ENCODE assay signal across 12 cellular contexts in genomic region chr11:117795726-117796455, GRCh38. TPM values are rescaled to one million over a fixed set of nuclear protein-coding genes. Genes with fewer than 3 reads are reported as not detected.
DNase-seq lines count a peak whose midpoint lies in the region; ATAC-seq and TF ChIP-seq lines count a peak whose summit lies in the region.
"Had no signal": no experiment of that assay in that cellular context is flagged by ENCODE, and none has a peak within 500 bp of the region (broad histone marks: within the 10 kb centered on the region; RNA-seq: fewer than 3 reads in every experiment).

No MANE protein-coding gene starts in this region.

- intact Hi-C loops in vagina (cut with DNase I) = no loop called here

- peaks cover 17% of the 10 kb centered on the region for H3K4me1 Mint-ChIP-seq in stimulated activated naive CD8-positive, alpha-beta T cell treated with anti-CD3 and anti-CD28 coated beads, Interleukin-15, Interleukin-2, amounts not matched to agents 100 ng/mL and 50 ng/mL, for 24 hours (ENCODE audit: low read depth)

- no peak overlapping the region for H4K91ac ChIP-seq in mesenchymal stem cell (ENCODE audit: low read length)

- no peak overlapping the region for H3K9ac ChIP-seq in mesenchymal stem cell (ENCODE audit: low read length)

- no peak overlapping the region for H2BK120ac ChIP-seq in mesenchymal stem cell (ENCODE audit: low read depth, low read length)

- H3K36me3 ChIP-seq in mesenchymal stem cell (ENCODE audit: control insufficient read depth in 1 of 2, insufficient read depth in 2 of 2, low read depth in 1 of 2, low read length in 2 of 2) (peaks cover 0 to 4% of the 10 kb centered on the region in 2 experiments), vagina (no peaks in the 10 kb centered on the region)

- H3K9me3 ChIP-seq in mesenchymal stem cell (ENCODE audit: control insufficient read depth, low read length) (no peaks in the 10 kb centered on the region), vagina (no peaks in the 10 kb centered on the region)

- H3K4me3 Mint-ChIP-seq in stimulated activated naive CD8-positive, alpha-beta T cell treated with anti-CD3 and anti-CD28 coated beads, Interleukin-15, Interleukin-2, amounts not matched to agents 100 ng/mL and 50 ng/mL, for 24 hours = peak overlapping the region; percentile 13

- DNase-seq in stimulated activated naive CD8-positive, alpha-beta T cell treated with anti-CD3 and anti-CD28 coated beads, Interleukin-15, Interleukin-2, amounts not matched to agents 100 U/mL and 50 U/mL, for 24 hours = no peak
- no peak for DNase-seq in mesenchymal stem cell
- no peak for DNase-seq in vagina (ENCODE audit: extremely low spot score in 2 of 2)
- DNase-seq in NOMO-1 treated with DMSO at 0.1 percent for 48 hours (lab: John Stamatoyannopoulos, UW; ENCODE audit: unreplicated experiment) = no peak
- DNase-seq in NAMALWA (ENCODE audit: low spot score) = no peak
- DNase-seq: activated CD8-positive, alpha-beta memory T cell treated with anti-CD3 and anti-CD28 coated beads, Interleukin-2, amount 50 U/mL, for 48 hours; COR-L47; midbrain; SHP77 treated with DMSO at 0.1 percent for 48 hours had no signal

- H3K18ac ChIP-seq in mesenchymal stem cell (ENCODE audit: low read depth in 1 of 2, low read length in 2 of 2) = no peak overlapping the region

- H3K4me1 ChIP-seq in mesenchymal stem cell (ENCODE audit: control insufficient read depth, insufficient read depth, low read depth, low read length) (peaks cover 23% of the 10 kb centered on the region), vagina (peaks cover 19% of the 10 kb centered on the region)

- H2BK5ac ChIP-seq in mesenchymal stem cell (ENCODE audit: low read depth, low read length, poor library complexity, severe bottlenecking) = no peak overlapping the region

- no peak for TF ChIP-seq POLR2A in vagina (IDR thresholded peaks at IDR 0.05)

- no peak overlapping the region for H2AFZ ChIP-seq in mesenchymal stem cell (ENCODE audit: low read depth, low read length)

- no peak overlapping the region for H3K14ac ChIP-seq in mesenchymal stem cell (ENCODE audit: low read length in 2 of 2)

- no peak for ATAC-seq in stimulated activated naive CD8-positive, alpha-beta T cell treated with anti-CD3 and anti-CD28 coated beads, Interleukin-15, Interleukin-2, amounts not matched to agents 100 U/mL and 50 U/mL, for 24 hours
- no peak for ATAC-seq in GM18519 (IDR thresholded peaks at IDR 0.05; ENCODE audit: low FRiP score, unreplicated experiment)

- WGBS in mesenchymal stem cell = 10% methylated on average over 35 of the region's 49 CpGs

- no peak overlapping the region for H3K23ac ChIP-seq in mesenchymal stem cell (ENCODE audit: low read length in 2 of 2)

- H3K27ac ChIP-seq in cingulate gyrus (ENCODE audit: low read depth, low read length) (peak overlapping the region; percentile 69), mesenchymal stem cell (ENCODE audit: low read length, poor library complexity, severe bottlenecking) (no peak overlapping the region), vagina (no peak overlapping the region)

- H3K27me3 ChIP-seq in mesenchymal stem cell (ENCODE audit: control insufficient read depth in 1 of 2, insufficient read depth in 1 of 2, low read length in 2 of 2) (peaks cover 56 to 93% of the 10 kb centered on the region in 2 experiments), vagina (peaks cover 11% of the 10 kb centered on the region)

- H3K79me1 ChIP-seq in mesenchymal stem cell (replicated peaks; ENCODE audit: low read length, poor library complexity, severe bottlenecking) = peaks cover 1% of the 10 kb centered on the region

- peak overlapping the region; percentile 75 for H2BK15ac ChIP-seq in mesenchymal stem cell (ENCODE audit: low read depth, poor library complexity, severe bottlenecking)

- H3K4me3 ChIP-seq in mesenchymal stem cell (ENCODE audit: insufficient read depth in 1 of 2, low read depth in 1 of 2, low read length in 2 of 2) = peak overlapping the region in 1 of 2 experiments; percentile 57
- H3K4me3 ChIP-seq in vagina = peak overlapping the region; percentile 33 to 39

- no peaks in the 10 kb centered on the region for H3K9me3 Mint-ChIP-seq in stimulated activated naive CD8-positive, alpha-beta T cell treated with anti-CD3 and anti-CD28 coated beads, Interleukin-15, Interleukin-2, amounts not matched to agents 100 ng/mL and 50 ng/mL, for 24 hours

- H2AK5ac ChIP-seq in mesenchymal stem cell (ENCODE audit: low read length, severe bottlenecking) = no peak overlapping the region

- H3K4me2 ChIP-seq in mesenchymal stem cell (ENCODE audit: low read length, poor library complexity, severe bottlenecking) = peak overlapping the region; percentile 72

- TF ChIP-seq CTCF in vagina (IDR thresholded peaks at IDR 0.05) = no peak

- no peak overlapping the region for H2BK12ac ChIP-seq in mesenchymal stem cell (ENCODE audit: low read length in 2 of 2)

- no peak overlapping the region for H4K8ac ChIP-seq in mesenchymal stem cell (ENCODE audit: low read length)

- H3K27ac Mint-ChIP-seq in stimulated activated naive CD8-positive, alpha-beta T cell treated with anti-CD3 and anti-CD28 coated beads, Interleukin-15, Interleukin-2, amounts not matched to agents 100 ng/mL and 50 ng/mL, for 24 hours = no peak overlapping the region

- H3K4ac ChIP-seq in mesenchymal stem cell (ENCODE audit: low read depth in 1 of 2, low read length in 2 of 2) = no peak overlapping the region

- H3K27me3 Mint-ChIP-seq in stimulated activated naive CD8-positive, alpha-beta T cell treated with anti-CD3 and anti-CD28 coated beads, Interleukin-15, Interleukin-2, amounts not matched to agents 100 ng/mL and 50 ng/mL, for 24 hours = peaks cover 54% of the 10 kb centered on the region

- H3K36me3 Mint-ChIP-seq in stimulated activated naive CD8-positive, alpha-beta T cell treated with anti-CD3 and anti-CD28 coated beads, Interleukin-15, Interleukin-2, amounts not matched to agents 100 ng/mL and 50 ng/mL, for 24 hours (ENCODE audit: low read depth) = no peaks in the 10 kb centered on the region

RNA-seq across cellular contexts. Expression of gene DSCAML1, which starts 1.1 kb away (rescaled TPM):
- polyA plus RNA-seq in mesenchymal stem cell (2013, experiment 1 of 2) = not detected
- not detected for polyA plus RNA-seq in mesenchymal stem cell (2013, experiment 2 of 2)
- total RNA-seq in vagina = 0.25 TPM

RNA-seq across cellular contexts. Expression of gene FXYD2, which starts 28.7 kb away (rescaled TPM):
- polyA plus RNA-seq in mesenchymal stem cell (2013, experiment 1 of 2) = 1.0 TPM
- polyA plus RNA-seq in mesenchymal stem cell (2013, experiment 2 of 2) = 0.58 TPM
- 2.7 TPM for total RNA-seq in vagina
